In genomic region chr2:191171708-191172355, GRCh38 we compare ENCODE assay signal across 10 cellular contexts. TPM values are rescaled to one million over a fixed set of nuclear protein-coding genes. Genes with fewer than 3 reads are reported as not detected.
DNase-seq lines count a peak whose midpoint lies in the region; ATAC-seq, FAIRE-seq and TF ChIP-seq lines count a peak whose summit lies in the region.
"Had no signal": no experiment of that assay in that cellular context is flagged by ENCODE, and none has a peak within 500 bp of the region (broad histone marks: within the 10 kb centered on the region; RNA-seq: fewer than 3 reads in every experiment).

No MANE protein-coding gene starts in this region.

- H4K20me1 ChIP-seq in HepG2 (ENCODE audit: insufficient read depth, low read length) (no peaks in the 10 kb centered on the region), keratinocyte (ENCODE audit: control insufficient read depth, extremely low read depth, insufficient read depth, low read length) (no peaks in the 10 kb centered on the region)

- CTCF ChIA-PET in HepG2 (lab: Yijun Ruan, JAX; ENCODE audit: low intra/inter-chr PET ratio, low total read pairs): no interaction called here

- TF ChIP-seq POLR2A in HepG2 (IDR thresholded peaks at IDR 0.05; ENCODE audit: insufficient read depth in 1 of 2, low read depth in 2 of 2, low read length in 2 of 2) (no peak), upper lobe of left lung (IDR thresholded peaks at IDR 0.05) (no peak)

- in situ Hi-C loops in HepG2 (cut with HindIII; ENCODE audit: extremely low pct_ligation_motif_present, low pct_unique_long_range_greater_than_20kb): no loop called here

- H3K79me2 ChIP-seq in HepG2 (ENCODE audit: insufficient read depth, low read length) (no peaks in the 10 kb centered on the region), keratinocyte (ENCODE audit: control insufficient read depth, insufficient read depth, low read length) (no peaks in the 10 kb centered on the region)

- TF ChIP-seq CTCF in liver (IDR thresholded peaks at IDR 0.05; ENCODE audit: low read depth, low read length, missing input control): no peak
- TF ChIP-seq CTCF in HepG2 (CRISPR knock-in tag; IDR thresholded peaks at IDR 0.05): no peak
- no peak for TF ChIP-seq CTCF in keratinocyte (optimal IDR thresholded peaks at IDR 0.05 in 1 of 3, IDR thresholded peaks at IDR 0.05 in 1 of 3, conservative IDR thresholded peaks at IDR 0.05 in 1 of 3; ENCODE audit: extremely low read depth in 1 of 3, insufficient read depth in 2 of 3, low read length in 3 of 3)
- no peak for TF ChIP-seq CTCF in upper lobe of left lung (IDR thresholded peaks at IDR 0.05)

- no peaks in the 10 kb centered on the region for H3K9me1 ChIP-seq in keratinocyte (ENCODE audit: control insufficient read depth, extremely low read depth, insufficient read depth, low read length)

- WGBS in liver: 67% methylated on average over 2 of the region's 2 CpGs
- 48% methylated on average over 2 of the region's 2 CpGs for WGBS in HepG2 (ENCODE audit: low lambda C conversion rate)
- 68% methylated on average over 2 of the region's 2 CpGs for WGBS in upper lobe of left lung, 2 donors

- H3K27ac ChIP-seq in liver (ENCODE audit: low read depth in 1 of 2, low read length in 2 of 2) (peak overlapping the region; percentile 46 to 61), HepG2 (ENCODE audit: extremely low read length, insufficient read depth, low read length) (no peak overlapping the region), keratinocyte (ENCODE audit: control insufficient read depth, insufficient read depth, low read length) (peak overlapping the region; percentile 100), upper lobe of left lung (peak overlapping the region in 1 of 4 donors; percentile 36)
- H3K27ac ChIP-seq: neutrophil had no signal

- dilution Hi-C loops in keratinocyte (cut with MboI; ENCODE audit: extremely low pct_ligation_motif_present, low sequenced_read_pairs): no loop called here

- no TSS peak for BruUV-seq in HepG2 (replicated peaks; lab: Mats Ljungman, UMichigan)

- H3K9me3 ChIP-seq in liver (ENCODE audit: control insufficient read depth in 4 of 4, low read length in 3 of 4) (no peaks in the 10 kb centered on the region), HepG2 (ENCODE audit: low read length) (no peaks in the 10 kb centered on the region), adipocyte (ENCODE audit: control insufficient read depth, low read length) (no peaks in the 10 kb centered on the region), keratinocyte (ENCODE audit: control insufficient read depth, low read depth, low read length) (no peaks in the 10 kb centered on the region), upper lobe of left lung (no peaks in the 10 kb centered on the region)
- H3K9me3 ChIP-seq: neutrophil had no signal

- H3K9ac ChIP-seq in liver (ENCODE audit: low read depth in 1 of 2, low read length in 2 of 2) (no peak overlapping the region), HepG2 (ENCODE audit: insufficient read depth, low read depth, low read length) (no peak overlapping the region), adipocyte (ENCODE audit: low read length) (peak overlapping the region; percentile 74), keratinocyte (ENCODE audit: control insufficient read depth, extremely low read depth, insufficient read depth, low read length) (peak overlapping the region; percentile 88)

- POLR2A ChIA-PET in HepG2 (lab: Yijun Ruan, JAX): no interaction called here

- TF ChIP-seq RAD21 in liver (IDR thresholded peaks at IDR 0.05) (peak in 1 of 2 donors; percentile 7), HepG2 (CRISPR knock-in tag; IDR thresholded peaks at IDR 0.05) (no peak)

- intact Hi-C loops in HepG2 (cut with micrococcal nuclease; ENCODE audit: unreplicated experiment): no loop called here

- no peak overlapping the region for H3K4me3 ChIP-seq in liver (ENCODE audit: low read depth in 1 of 3, low read length in 3 of 3)
- no peak overlapping the region for H3K4me3 ChIP-seq in HepG2 (replicated peaks in 1 of 3; ENCODE audit: insufficient read depth in 1 of 3, low read depth in 2 of 3, low read length in 3 of 3)
- peak overlapping the region; percentile 46 for H3K4me3 ChIP-seq in adipocyte (ENCODE audit: low read length)
- peak overlapping the region in 1 of 3 experiments; percentile 30 for H3K4me3 ChIP-seq in keratinocyte (ENCODE audit: control insufficient read depth in 2 of 3, extremely low read depth in 1 of 3, insufficient read depth in 2 of 3, low read depth in 1 of 3, low read length in 3 of 3)
- H3K4me3 ChIP-seq in upper lobe of left lung: no peak overlapping the region

- no peak for ATAC-seq in HepG2
- ATAC-seq in upper lobe of left lung (ENCODE audit: low FRiP score in 2 of 2): peak; percentile 48 to 64
- ATAC-seq in GM18909 (IDR thresholded peaks at IDR 0.05; ENCODE audit: poor library complexity, unreplicated experiment): no peak

- peaks cover 17 to 75% (median 59%) of the 10 kb centered on the region in 4 donors for H3K4me1 ChIP-seq in liver (ENCODE audit: control insufficient read depth in 4 of 4, insufficient read depth in 4 of 4, low read length in 3 of 4)
- no peaks in the 10 kb centered on the region for H3K4me1 ChIP-seq in HepG2 (ENCODE audit: insufficient read depth, low read length)
- H3K4me1 ChIP-seq in adipocyte (ENCODE audit: control insufficient read depth, insufficient read depth, low read length): peaks cover 68% of the 10 kb centered on the region
- peaks cover 66% of the 10 kb centered on the region for H3K4me1 ChIP-seq in keratinocyte (ENCODE audit: control insufficient read depth, extremely low read depth, insufficient read depth, low read length)
- H3K4me1 ChIP-seq in upper lobe of left lung: peaks cover 17 to 31% (median 30%) of the 10 kb centered on the region in 4 donors

- no peak for TF ChIP-seq EP300 in HepG2 (IDR thresholded peaks at IDR 0.05; ENCODE audit: low read depth in 2 of 2, low read length in 2 of 2)
- TF ChIP-seq EP300 in HepG2 (CRISPR knock-in tag; IDR thresholded peaks at IDR 0.05; ENCODE audit: borderline replicate concordance): no peak
- TF ChIP-seq EP300 in upper lobe of left lung (IDR thresholded peaks at IDR 0.05): peak in 1 of 4 donors; percentile 22

- H3K27me3 ChIP-seq in liver (ENCODE audit: control insufficient read depth in 4 of 4, insufficient read depth in 4 of 4, low read length in 3 of 4) (no peaks in the 10 kb centered on the region), HepG2 (ENCODE audit: control insufficient read depth in 1 of 2, insufficient read depth in 2 of 2, low read length in 2 of 2) (no peaks in the 10 kb centered on the region), adipocyte (replicated peaks; ENCODE audit: control insufficient read depth, insufficient read depth, low read length) (no peaks in the 10 kb centered on the region), keratinocyte (ENCODE audit: control insufficient read depth, extremely low read depth, insufficient read depth, low read length) (no peaks in the 10 kb centered on the region), upper lobe of left lung (no peaks in the 10 kb centered on the region)
- H3K27me3 ChIP-seq: neutrophil had no signal

- H2AFZ ChIP-seq in HepG2 (ENCODE audit: low read length): no peak overlapping the region
- no peak overlapping the region for H2AFZ ChIP-seq in keratinocyte (ENCODE audit: control insufficient read depth, low read length)

- DNase-seq in HepG2 (ENCODE audit: low spot score) (no peak), adipocyte (ENCODE audit: low read depth) (peak; percentile 83), keratinocyte (ENCODE audit: low read depth, low spot score) (peak; percentile 99), upper lobe of left lung (no peak), NCI-H2227 (lab: John Stamatoyannopoulos, UW; ENCODE audit: unreplicated experiment) (no peak), OCI-M1 (lab: John Stamatoyannopoulos, UW) (no peak)
- DNase-seq: activated CD4-positive, alpha-beta T cell treated with anti-CD3 and anti-CD28 coated beads, Interleukin-2, amount 50 U/mL, for 1 hour had no signal

- H3K36me3 ChIP-seq in liver (ENCODE audit: control insufficient read depth in 4 of 4, insufficient read depth in 3 of 4, low read depth in 1 of 4, low read length in 3 of 4) (no peaks in the 10 kb centered on the region), HepG2 (replicated peaks in 1 of 2; ENCODE audit: control insufficient read depth in 1 of 2, insufficient read depth in 2 of 2, low read length in 2 of 2) (no peaks in the 10 kb centered on the region), adipocyte (ENCODE audit: control insufficient read depth, insufficient read depth, low read length, severe bottlenecking) (no peaks in the 10 kb centered on the region), keratinocyte (ENCODE audit: control insufficient read depth in 2 of 2, extremely low read depth in 1 of 2, insufficient read depth in 2 of 2, low read length in 2 of 2) (no peaks in the 10 kb centered on the region), upper lobe of left lung (no peaks in the 10 kb centered on the region)
- H3K36me3 ChIP-seq: neutrophil had no signal

- FAIRE-seq in HepG2 (lab: Jason Lieb, UNC): no peak
- peak; percentile 97 for FAIRE-seq in keratinocyte (lab: Jason Lieb, UNC)

- H3K4me2 ChIP-seq in HepG2 (ENCODE audit: low read depth, low read length) (no peak overlapping the region), keratinocyte (ENCODE audit: control insufficient read depth, extremely low read depth, insufficient read depth, low read depth, low read length) (peak overlapping the region; percentile 65)

RNA-seq across cellular contexts. Expression of gene STAT4, which starts 21.0 kb away (rescaled TPM):
- total RNA-seq in liver (1 to 10 TPM; 2.5 to 7.9 TPM), HepG2 (2016; rRNA removed; fragmentation: Illumina TruSeq; extraction: Trizol) (not detected in 2 replicates), upper lobe of left lung (10 to 100 TPM in 1 of 6 donors, 1 to 10 TPM in 5; 3.6 to 11.9 (median 6.0) TPM)
- polyA plus RNA-seq in liver (1 to 10 TPM in 1 of 2 donors, under 1 TPM in 1; 0.85 to 3.8 TPM), HepG2 (2011; rRNA removed) (0.37 and 0.40 TPM in 2 replicates), keratinocyte (1.6 to 3.3 TPM (median 2.0 TPM) in 3 replicates)
- not detected in 2 replicates for total RNA-seq in HepG2 (2016; cell fraction: cytosol; rRNA removed; fragmentation: Illumina TruSeq; extraction: Trizol; ENCODE audit: low read depth)
- 0.09 TPM in 1 of 2 replicates, not detected in the other for total RNA-seq in HepG2 (2016; cell fraction: insoluble cytoplasmic fraction; rRNA removed; fragmentation: Illumina TruSeq; extraction: Trizol)
- 0.09 TPM in 1 of 2 replicates, not detected in the other for total RNA-seq in HepG2 (2016; cell fraction: membrane; rRNA removed; fragmentation: Illumina TruSeq; extraction: Trizol)
- total RNA-seq in HepG2 (2016; cell fraction: nucleus; rRNA removed; fragmentation: Illumina TruSeq; extraction: Trizol): 0.43 TPM in 1 of 2 replicates, not detected in the other
- 0.14 and 0.19 TPM in 2 replicates for polyA plus RNA-seq in HepG2 (2011; cell fraction: cytosol; rRNA removed)
- polyA plus RNA-seq in HepG2 (2011; cell fraction: nucleus; rRNA removed): 1.0 and 1.4 TPM in 2 replicates
- 0.20 and 0.23 TPM in 2 replicates for polyA plus RNA-seq in HepG2 (2012)
- polyA plus RNA-seq in HepG2 (2016; cell fraction: cytosol; fragmentation: Illumina TruSeq; extraction: Trizol; ENCODE audit: low read depth): not detected in 2 replicates
- not detected in 2 replicates for polyA plus RNA-seq in HepG2 (2016; cell fraction: insoluble cytoplasmic fraction; fragmentation: Illumina TruSeq; extraction: Trizol; ENCODE audit: low read depth)
- polyA plus RNA-seq in HepG2 (2016; cell fraction: membrane; fragmentation: Illumina TruSeq; extraction: Trizol; ENCODE audit: low read depth): not detected in 2 replicates
- 0.16 and 0.21 TPM in 2 replicates for polyA plus RNA-seq in HepG2 (2016; cell fraction: nucleus; fragmentation: Illumina TruSeq; extraction: Trizol; ENCODE audit: insufficient read depth, low read depth)
- 0.50 and 0.63 TPM in 2 replicates for polyA minus RNA-seq in HepG2 (2011; rRNA and poly(A)+ RNA removed; ENCODE audit: low replicate concordance)
- 0.30 TPM in 1 of 2 replicates, not detected in the other for polyA minus RNA-seq in HepG2 (2011; cell fraction: cytosol; rRNA and poly(A)+ RNA removed)
- polyA minus RNA-seq in HepG2 (2011; cell fraction: nucleus; rRNA and poly(A)+ RNA removed): 3.6 and 4.0 TPM in 2 replicates
- 0.40 TPM for polyA plus RNA-seq in keratinocyte (2011; ENCODE audit: low read depth)
- 1.8 and 3.0 TPM in 2 replicates for polyA plus RNA-seq in keratinocyte (2011; cell fraction: cytosol; rRNA removed)
- 3.0 and 3.1 TPM in 2 replicates for polyA plus RNA-seq in keratinocyte (2011; cell fraction: nucleus; rRNA removed)
- 0.80 and 0.92 TPM in 2 replicates for polyA plus RNA-seq in keratinocyte (2012; ENCODE audit: low replicate concordance)
- 0.16 to 2.2 TPM (median 1.7 TPM) in 3 replicates for polyA minus RNA-seq in keratinocyte
- polyA minus RNA-seq in keratinocyte (2011; cell fraction: cytosol; rRNA and poly(A)+ RNA removed): not detected
- 1.3 and 2.7 TPM in 2 replicates for polyA minus RNA-seq in keratinocyte (2011; cell fraction: nucleus; rRNA and poly(A)+ RNA removed)

Comparison
In these comparisons a context has a peak if more than half of its experiments do, and no peak if none do; other contexts are left out.
1. H3K9ac ChIP-seq: peak in adipocyte (single experiment) and keratinocyte (single experiment); none in liver (0 of 2) and HepG2 (single experiment).
2. ATAC-seq: peak in upper lobe of left lung (2 of 2); none in HepG2 (single experiment) and GM18909 (single experiment).
3. DNase-seq: peak in adipocyte (single experiment) and keratinocyte (single experiment); none in HepG2 (single experiment), upper lobe of left lung (0 of 2), NCI-H2227 (single experiment) and OCI-M1 (single experiment).